In genomic region chr15:29086001-29086400, GRCh38 we compare ENCODE assay signal across 25 cellular contexts.
DNase-seq lines count a peak whose midpoint lies in the region; ATAC-seq, FAIRE-seq and TF ChIP-seq lines count a peak whose summit lies in the region.
"Had no signal": no experiment of that assay in that cellular context is flagged by ENCODE, and none has a peak within 500 bp of the region (broad histone marks: within the 10 kb centered on the region; RNA-seq: fewer than 3 reads in every experiment).

No MANE protein-coding gene starts in this region.

- no peak for FAIRE-seq in bronchial epithelial cell (lab: Jason Lieb, UNC)
- FAIRE-seq: GM12891, HepG2, K562 had no signal

- intact Hi-C loops in mammary epithelial cell (cut with micrococcal nuclease), result no loop called here
- intact Hi-C loops in breast epithelium (cut with DNase I; ENCODE audit: low total_unique reads), result no loop called here

- H3K4me1 Mint-ChIP-seq in neural crest cell (peaks cover 19% of the 10 kb centered on the region), glutamatergic neuron (ENCODE audit: low read depth, unreplicated experiment) (peaks cover 11% of the 10 kb centered on the region)

- 10% methylated on average over 5 of the region's 5 CpGs for WGBS in mammary epithelial cell (ENCODE audit: low coverage, missing lambda C conversion rate)

- H3K27me3 ChIP-seq in mammary epithelial cell (ENCODE audit: insufficient read depth, low read length) (no peaks in the 10 kb centered on the region), breast epithelium (no peaks in the 10 kb centered on the region), bronchial epithelial cell (ENCODE audit: control insufficient read depth, insufficient read depth, low read length) (no peaks in the 10 kb centered on the region)
- H3K27me3 ChIP-seq: MG63 had no signal

- H3K27me3 Mint-ChIP-seq in neural crest cell (ENCODE audit: low read depth) (no peaks in the 10 kb centered on the region), glutamatergic neuron (ENCODE audit: unreplicated experiment) (peaks cover 4% of the 10 kb centered on the region)
- H3K27me3 Mint-ChIP-seq: CD4-positive, alpha-beta memory T cell had no signal

- H3K36me3 Mint-ChIP-seq in neural crest cell (ENCODE audit: low read depth) (peaks cover 11% of the 10 kb centered on the region), glutamatergic neuron (ENCODE audit: unreplicated experiment) (no peaks in the 10 kb centered on the region)

- H3K4me2 ChIP-seq in mammary epithelial cell (ENCODE audit: insufficient read depth, low read depth, low read length), result no peak overlapping the region

- H3K27ac Mint-ChIP-seq in neural crest cell (ENCODE audit: unreplicated experiment), result peak overlapping the region; percentile 67
- no peak overlapping the region for H3K27ac Mint-ChIP-seq in glutamatergic neuron (ENCODE audit: unreplicated experiment)

- no TSS peak for BruUV-seq in mammary epithelial cell (replicated peaks; lab: Mats Ljungman, UMichigan)

- H3K27ac ChIP-seq in mammary epithelial cell (ENCODE audit: insufficient read depth, low read depth, low read length) (no peak overlapping the region), breast epithelium (no peak overlapping the region)
- H3K27ac ChIP-seq: HL-60, RWPE1 had no signal

- TF ChIP-seq CTCF in mammary epithelial cell (conservative IDR thresholded peaks at IDR 0.05 in 1 of 2, IDR thresholded peaks at IDR 0.05 in 1 of 2; ENCODE audit: extremely low read depth in 1 of 2, insufficient read depth in 1 of 2, low read depth in 1 of 2, low read length in 2 of 2) (no peak), breast epithelium (IDR thresholded peaks at IDR 0.05) (no peak), bronchial epithelial cell (IDR thresholded peaks at IDR 0.05; ENCODE audit: insufficient read depth, low read length, severe bottlenecking) (no peak), neural crest cell (conservative IDR thresholded peaks at IDR 0.05) (no peak), glutamatergic neuron (IDR thresholded peaks at IDR 0.05; ENCODE audit: partially characterized antibody, unreplicated experiment) (no peak)

- no peak overlapping the region for H3K9ac ChIP-seq in mammary epithelial cell (ENCODE audit: insufficient read depth, low read length)

- no peaks in the 10 kb centered on the region for H3K79me2 ChIP-seq in mammary epithelial cell (ENCODE audit: insufficient read depth, low read length)

- H4K20me1 ChIP-seq in mammary epithelial cell (ENCODE audit: insufficient read depth, low read length), result no peaks in the 10 kb centered on the region

- dilution Hi-C loops in mammary epithelial cell (cut with HindIII; ENCODE audit: low sequenced_read_pairs), result no loop called here

- H3K4me1 ChIP-seq in mammary epithelial cell (ENCODE audit: insufficient read depth, low read length) (no peaks in the 10 kb centered on the region), breast epithelium (no peaks in the 10 kb centered on the region)

- in situ Hi-C loops in mammary epithelial cell (cut with MboI; ENCODE audit: low sequenced_read_pairs in 2 of 2), result no loop called here

- H2AFZ ChIP-seq in mammary epithelial cell (ENCODE audit: low read depth, low read length), result no peak overlapping the region

- TF ChIP-seq POLR2A in breast epithelium (IDR thresholded peaks at IDR 0.05), result no peak

- no peak overlapping the region for H3K4me3 ChIP-seq in mammary epithelial cell (replicated peaks in 1 of 3; ENCODE audit: insufficient read depth in 1 of 3, low read depth in 2 of 3, low read length in 3 of 3)
- H3K4me3 ChIP-seq in breast epithelium, result no peak overlapping the region
- no peak overlapping the region for H3K4me3 ChIP-seq in bronchial epithelial cell (ENCODE audit: low read depth, low read length)
- H3K4me3 ChIP-seq: K562, MG63 had no signal

- DNase-seq in mammary epithelial cell, result peak; percentile 20
- DNase-seq in breast epithelium (ENCODE audit: low spot score in 2 of 2), result no peak
- peak; percentile 16 for DNase-seq in bronchial epithelial cell (ENCODE audit: low read depth)
- DNase-seq in neural crest cell (ENCODE audit: low read depth, low spot score), result no peak
- DNase-seq in NCI-H446 treated with DMSO at 0.1 percent for 48 hours (lab: John Stamatoyannopoulos, UW), result no peak
- DNase-seq in glutamatergic neuron, result no peak
- DNase-seq: CD4-positive, alpha-beta memory T cell; DND-41; GOT3; MG63; NCI-H1417; NCI-H1694 treated with DMSO at 0.1 percent for 48 hours; NCI-H2081 treated with DMSO at 0.1 percent for 48 hours; NCI-H2227 treated with DMSO at 0.1 percent for 48 hours; NCI-H510A treated with DMSO at 0.1 percent for 48 hours; NCI-H748 treated with DMSO at 0.1 percent for 48 hours; NK-92 treated with Interleukin-12 subunit alpha and Interleukin-12 subunit beta, amount 100 ng/mL, for 24 hours; SIG-M5 had no signal

- H3K36me3 ChIP-seq in mammary epithelial cell (ENCODE audit: insufficient read depth, low read length), result no peaks in the 10 kb centered on the region
- H3K36me3 ChIP-seq in breast epithelium, result no peaks in the 10 kb centered on the region
- H3K36me3 ChIP-seq in bronchial epithelial cell (ENCODE audit: control insufficient read depth, insufficient read depth, low read length), result no peaks in the 10 kb centered on the region
- H3K36me3 ChIP-seq: MG63 had no signal

- H3K9me3 ChIP-seq in mammary epithelial cell (replicated peaks; ENCODE audit: insufficient read depth, low read length) (peaks cover 41% of the 10 kb centered on the region), breast epithelium (peaks cover 0 to 6% of the 10 kb centered on the region in 2 donors)
- H3K9me3 ChIP-seq: MG63 had no signal

- H3K4me3 Mint-ChIP-seq in neural crest cell, result no peak overlapping the region
- H3K4me3 Mint-ChIP-seq in glutamatergic neuron (ENCODE audit: unreplicated experiment), result no peak overlapping the region
- H3K4me3 Mint-ChIP-seq: CD4-positive, alpha-beta memory T cell had no signal

- no peak for ATAC-seq in GM21526 (IDR thresholded peaks at IDR 0.05; ENCODE audit: low FRiP score, unreplicated experiment)
- ATAC-seq: HCT116, HepG2, K562 had no signal

- CTCF ChIA-PET in mammary epithelial cell (lab: Charles Lee; ENCODE audit: low non-redundant PET), result no interaction called here

- H3K9me3 Mint-ChIP-seq in neural crest cell (peaks cover 5% of the 10 kb centered on the region), glutamatergic neuron (ENCODE audit: unreplicated experiment) (peaks cover 10% of the 10 kb centered on the region)

Comparison
In these comparisons a context has a peak if more than half of its experiments do, and no peak if none do; other contexts are left out.
1. DNase-seq: peak in mammary epithelial cell (single experiment) and bronchial epithelial cell (single experiment); none in breast epithelium (0 of 2), neural crest cell (single experiment), NCI-H446 treated with DMSO at 0.1 percent for 48 hours (single experiment) and glutamatergic neuron (single experiment).